31 cellular contexts compared by ENCODE assay signal in the genomic region with DNA sequence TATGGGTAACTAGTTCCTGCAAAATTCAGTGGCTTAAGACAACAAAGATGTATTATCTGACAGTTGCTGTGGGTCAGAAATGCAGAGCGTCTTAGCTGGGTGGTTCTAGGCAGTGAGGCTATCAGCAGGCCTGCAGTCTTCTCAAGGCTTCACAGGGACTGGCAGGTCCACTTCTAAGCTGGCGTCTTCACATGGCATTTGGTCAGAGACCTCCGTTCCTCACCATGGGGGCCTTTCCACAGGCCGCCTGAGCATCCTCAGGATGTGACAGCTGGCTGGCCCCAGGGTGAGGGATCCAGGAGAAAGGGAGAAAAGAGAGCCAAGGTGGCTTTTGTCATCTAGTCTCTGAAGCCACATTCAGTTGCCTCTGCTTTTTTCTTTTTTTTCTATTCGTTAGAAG. TPM values are rescaled to one million over a fixed set of nuclear protein-coding genes. Genes with fewer than 3 reads are reported as not detected.
"Had no signal": no experiment of that assay in that cellular context is flagged by ENCODE, and none has a peak within 500 bp of the region (broad histone marks: within the 10 kb centered on the region; RNA-seq: fewer than 3 reads in every experiment).

No MANE protein-coding gene starts in this region.

- DNase-seq: activated B cell treated with CpG ODN at 0.5 μM for 24 hours; activated CD4-positive, alpha-beta memory T cell treated with anti-CD3 and anti-CD28 coated beads for 36 hours; activated CD4-positive, alpha-beta memory T cell treated with anti-CD3 and anti-CD28 coated beads, Interleukin-2, amount 10 ng/mL, durations not matched to agents 7 days and 5 days; activated CD4-positive, alpha-beta T cell treated with anti-CD3 and anti-CD28 coated beads for 1 hour; activated CD4-positive, alpha-beta T cell treated with anti-CD3 and anti-CD28 coated beads for 36 hours; activated CD4-positive, alpha-beta T cell treated with anti-CD3 and anti-CD28 coated beads for 4 hours; activated CD4-positive, alpha-beta T cell treated with anti-CD3 and anti-CD28 coated beads for 48 hours; activated CD4-positive, alpha-beta T cell treated with anti-CD3 and anti-CD28 coated beads, Interleukin-2, amount 10 ng/mL, durations not matched to agents 24 days and 14 days; activated CD4-positive, alpha-beta T cell treated with anti-CD3 and anti-CD28 coated beads, Interleukin-2, amount 10 ng/mL, durations not matched to agents 7 days and 5 days; activated CD4-positive, alpha-beta T cell treated with anti-CD3 and anti-CD28 coated beads, Interleukin-2, amount 50 U/mL, for 1 hour; activated CD4-positive, alpha-beta T cell treated with anti-CD3 and anti-CD28 coated beads, Interleukin-2, amount 50 U/mL, for 4 hours; activated CD4-positive, alpha-beta T cell treated with anti-CD3 and anti-CD28 coated beads, Interleukin-2, amount 50 U/mL, for 48 hours; activated CD4-positive, CD25-positive, alpha-beta regulatory T cell; activated CD4-positive, CD25-positive, alpha-beta regulatory T cell treated with anti-CD3 and anti-CD28 coated beads, Interleukin-2, amount 50 U/mL, for 72 hours; activated CD8-positive, alpha-beta memory T cell treated with anti-CD3 and anti-CD28 coated beads for 24 hours; activated CD8-positive, alpha-beta memory T cell treated with anti-CD3 and anti-CD28 coated beads, Interleukin-2, amount 10 ng/mL, durations not matched to agents 7 days and 5 days; activated CD8-positive, alpha-beta memory T cell treated with anti-CD3 and anti-CD28 coated beads, Interleukin-2, amount 50 U/mL, for 4 hours; activated CD8-positive, alpha-beta memory T cell treated with anti-CD3 and anti-CD28 coated beads, Interleukin-2, amount 50 U/mL, for 48 hours; activated CD8-positive, alpha-beta T cell treated with anti-CD3 and anti-CD28 coated beads for 36 hours; activated CD8-positive, alpha-beta T cell treated with anti-CD3 and anti-CD28 coated beads, Interleukin-2, amount 10 ng/mL, durations not matched to agents 7 days and 5 days; activated T-cell treated with anti-CD3 and anti-CD28 coated beads for 4 hours; activated T-cell treated with anti-CD3 and anti-CD28 coated beads, Interleukin-2, amount 50 U/mL, for 1 hour; T-helper 1 cell; T-helper 17 cell; T-helper 2 cell; T-helper 9 cell; T1000; WERI-Rb-1 had no signal

RNA-seq across cellular contexts. Expression of a gene that starts 50.4 kb away (rescaled TPM):
- total RNA-seq: activated B cell treated with CpG ODN at 0.5 μM for 24 hours; activated CD4-positive, alpha-beta memory T cell treated with anti-CD3 and anti-CD28 coated beads for 36 hours; activated CD4-positive, alpha-beta memory T cell treated with anti-CD3 and anti-CD28 coated beads, Interleukin-2, amount 10 ng/mL, durations not matched to agents 7 days and 5 days; activated CD4-positive, alpha-beta T cell treated with anti-CD3 and anti-CD28 coated beads for 36 hours; activated CD4-positive, alpha-beta T cell treated with anti-CD3 and anti-CD28 coated beads, Interleukin-2, amount 10 ng/mL, durations not matched to agents 24 days and 14 days; activated CD4-positive, alpha-beta T cell treated with anti-CD3 and anti-CD28 coated beads, Interleukin-2, amount 10 ng/mL, durations not matched to agents 7 days and 5 days; activated CD8-positive, alpha-beta memory T cell treated with anti-CD3 and anti-CD28 coated beads for 36 hours; activated CD8-positive, alpha-beta memory T cell treated with anti-CD3 and anti-CD28 coated beads, Interleukin-2, amount 10 ng/mL, durations not matched to agents 7 days and 5 days; activated CD8-positive, alpha-beta T cell treated with anti-CD3 and anti-CD28 coated beads for 36 hours; activated CD8-positive, alpha-beta T cell treated with anti-CD3 and anti-CD28 coated beads, Interleukin-2, amount 10 ng/mL, durations not matched to agents 7 days and 5 days; T-helper 1 cell treated with Interleukin-12 subunit alpha and Interleukin-12 subunit beta and Interleukin-4 antibody, amounts not matched to agents 30 ng/mL and 1 ng/mL, for 36 hours; T-helper 17 cell; T-helper 2 cell treated with Interferon-gamma antibody and Interleukin-4, amounts not matched to agents 100 ng/mL and 5 ng/mL, for 36 hours had no signal
